ENCODE assay signal across 8 cellular contexts in the genomic region with DNA sequence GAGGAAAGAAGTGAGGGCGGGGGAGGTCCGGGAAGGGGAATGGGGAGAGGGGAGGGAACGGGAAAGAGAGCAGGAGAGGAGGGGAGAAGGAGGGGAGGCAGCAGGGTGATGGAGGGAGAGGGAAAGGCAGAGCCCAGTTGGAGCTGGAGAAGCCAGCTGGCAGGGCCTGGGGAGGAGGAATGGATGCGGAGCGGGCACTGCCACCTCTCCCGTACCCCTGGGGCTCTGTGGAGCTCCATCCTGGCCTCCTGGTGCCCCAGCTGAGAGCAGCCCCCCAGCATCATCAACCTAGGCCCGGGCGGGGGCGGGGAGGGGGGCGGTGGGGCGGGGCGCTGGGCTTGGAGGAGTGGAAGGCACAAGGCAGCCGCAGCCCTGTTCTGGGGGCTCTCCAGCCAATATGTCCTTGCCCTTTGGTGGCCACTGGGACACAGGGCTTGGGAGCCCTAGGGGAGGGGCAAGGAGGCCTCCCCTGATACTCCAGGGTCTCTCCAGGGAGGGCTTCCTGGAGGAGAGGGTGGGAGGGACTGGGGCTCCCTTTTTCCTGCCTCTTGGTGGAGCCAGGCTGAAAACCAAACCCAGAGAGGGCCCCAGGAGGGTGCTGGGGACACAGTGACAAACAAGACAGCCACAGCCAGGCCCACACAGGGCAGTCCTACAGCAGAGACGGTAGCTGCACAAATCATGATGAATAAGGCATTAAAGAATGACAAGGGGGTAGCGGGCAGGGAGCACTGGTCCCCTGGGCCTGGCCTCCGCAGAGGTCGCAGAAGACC.
DNase-seq lines count a peak whose midpoint lies in the region; ATAC-seq and TF ChIP-seq lines count a peak whose summit lies in the region.

No MANE protein-coding gene starts in this region.

- no peak for DNase-seq in activated T-cell treated with anti-CD3 and anti-CD28 coated beads, Interleukin-2, amount 50 U/mL, for 72 hours
- DNase-seq in activated T-cell treated with anti-CD3 and anti-CD28 coated beads, Interleukin-2, amount 50 U/mL, for 48 hours: no peak
- DNase-seq in glutamatergic neuron (peak; percentile 74), osteocyte (ENCODE audit: extremely low spot score, unreplicated experiment) (no peak), HuH-7 (ENCODE audit: low spot score) (no peak)

- no peak for TF ChIP-seq CTCF in WI38 (IDR thresholded peaks at IDR 0.05; ENCODE audit: low read depth, low read length)
- TF ChIP-seq CTCF in glutamatergic neuron (IDR thresholded peaks at IDR 0.05; ENCODE audit: partially characterized antibody, unreplicated experiment): no peak
- no peak for TF ChIP-seq CTCF in osteocyte (IDR thresholded peaks at IDR 0.05)

- no peaks in the 10 kb centered on the region for H3K27me3 Mint-ChIP-seq in activated T-cell treated with anti-CD3 and anti-CD28 coated beads, Interleukin-2, amount 50 U/mL, for 72 hours (ENCODE audit: low read depth)
- H3K27me3 Mint-ChIP-seq in glutamatergic neuron (ENCODE audit: unreplicated experiment): peaks cover 10% of the 10 kb centered on the region
- H3K27me3 Mint-ChIP-seq in osteocyte (ENCODE audit: unreplicated experiment): no peaks in the 10 kb centered on the region

- peak overlapping the region; percentile 67 for H3K4me3 ChIP-seq in WI38 (ENCODE audit: low read depth, low read length)

- peaks cover 5 to 7% of the 10 kb centered on the region in 2 donors for H3K36me3 Mint-ChIP-seq in activated T-cell treated with anti-CD3 and anti-CD28 coated beads, Interleukin-2, amount 50 U/mL, for 72 hours (ENCODE audit: insufficient read depth in 2 of 2)
- H3K36me3 Mint-ChIP-seq in glutamatergic neuron (ENCODE audit: unreplicated experiment) (no peaks in the 10 kb centered on the region), osteocyte (ENCODE audit: unreplicated experiment) (peaks cover 3% of the 10 kb centered on the region)

- H3K4me1 Mint-ChIP-seq in activated T-cell treated with anti-CD3 and anti-CD28 coated beads, Interleukin-2, amount 50 U/mL, for 72 hours (ENCODE audit: low read depth): peaks cover 47% of the 10 kb centered on the region
- H3K4me1 Mint-ChIP-seq in glutamatergic neuron (ENCODE audit: low read depth, unreplicated experiment) (peaks cover 51% of the 10 kb centered on the region), osteocyte (ENCODE audit: unreplicated experiment) (peaks cover 78% of the 10 kb centered on the region)

- no peaks in the 10 kb centered on the region for H3K9me3 Mint-ChIP-seq in activated T-cell treated with anti-CD3 and anti-CD28 coated beads, Interleukin-2, amount 50 U/mL, for 72 hours
- H3K9me3 Mint-ChIP-seq in glutamatergic neuron (ENCODE audit: unreplicated experiment) (peaks cover 7% of the 10 kb centered on the region), osteocyte (ENCODE audit: unreplicated experiment) (no peaks in the 10 kb centered on the region)

- ATAC-seq in activated T-cell treated with anti-CD3 and anti-CD28 coated beads, Interleukin-2, amount 50 U/mL, for 72 hours (replicated peaks in 1 of 2): no peak
- ATAC-seq in GM18868 (IDR thresholded peaks at IDR 0.05; ENCODE audit: unreplicated experiment) (no peak), HG03565 (IDR thresholded peaks at IDR 0.05; ENCODE audit: unreplicated experiment) (no peak)

- peak overlapping the region; percentile 84 to 96 for H3K4me3 Mint-ChIP-seq in activated T-cell treated with anti-CD3 and anti-CD28 coated beads, Interleukin-2, amount 50 U/mL, for 72 hours
- H3K4me3 Mint-ChIP-seq in glutamatergic neuron (ENCODE audit: unreplicated experiment) (peak overlapping the region; percentile 88), osteocyte (ENCODE audit: unreplicated experiment) (peak overlapping the region; percentile 99)

- H3K27ac Mint-ChIP-seq in activated T-cell treated with anti-CD3 and anti-CD28 coated beads, Interleukin-2, amount 50 U/mL, for 72 hours: no peak overlapping the region
- H3K27ac Mint-ChIP-seq in glutamatergic neuron (ENCODE audit: unreplicated experiment) (peak overlapping the region; percentile 98), osteocyte (ENCODE audit: unreplicated experiment) (peak overlapping the region; percentile 100)
